21 cellular contexts compared by ENCODE assay signal in genomic region chr20:62135573-62136266, GRCh38. TPM values are rescaled to one million over a fixed set of nuclear protein-coding genes. Genes with fewer than 3 reads are reported as not detected.
DNase-seq lines count a peak whose midpoint lies in the region; ATAC-seq and TF ChIP-seq lines count a peak whose summit lies in the region.
"Had no signal": no experiment of that assay in that cellular context is flagged by ENCODE, and none has a peak within 500 bp of the region (broad histone marks: within the 10 kb centered on the region; RNA-seq: fewer than 3 reads in every experiment).

No MANE protein-coding gene starts in this region.

- DNase-seq in SK-N-SH: no peak
- DNase-seq in RWPE1 (ENCODE audit: low spot score): no peak
- DNase-seq in cerebellar cortex (ENCODE audit: low spot score): no peak
- DNase-seq in HFFc6: no peak
- DNase-seq: activated CD4-positive, alpha-beta T cell treated with anti-CD3 and anti-CD28 coated beads for 36 hours; activated CD8-positive, alpha-beta memory T cell treated with anti-CD3 and anti-CD28 coated beads, Interleukin-2, amount 50 U/mL, for 48 hours; activated naive CD4-positive, alpha-beta T cell treated with anti-CD3 and anti-CD28 coated beads for 36 hours; cortex of kidney; foreskin melanocyte; left cardiac atrium; NCI-H1436; NCI-H2171 treated with DMSO at 0.1 percent for 48 hours; NCI-H748 treated with DMSO at 0.1 percent for 48 hours; stimulated activated CD4-positive, alpha-beta T cell treated with anti-CD3 and anti-CD28 coated beads, Interleukin-4, amount 100 ng/mL, for 1 hour; substantia nigra; T1000 had no signal

- H3K9me3 ChIP-seq in SK-N-SH: no peaks in the 10 kb centered on the region
- H3K9me3 ChIP-seq in liver (ENCODE audit: control insufficient read depth in 4 of 4, low read length in 3 of 4): no peaks in the 10 kb centered on the region

- H3K4me1 ChIP-seq in SK-N-SH (ENCODE audit: control insufficient read depth in 1 of 2, insufficient read depth in 2 of 2, low read depth in 1 of 2, low read length in 1 of 2) (peaks cover 3% of the 10 kb centered on the region in 2 experiments; a peak in 2 of 4 replicates), liver (ENCODE audit: control insufficient read depth in 4 of 4, insufficient read depth in 4 of 4, low read length in 3 of 4) (peaks cover 4 to 29% (median 16%) of the 10 kb centered on the region in 4 donors)

- no peaks in the 10 kb centered on the region for H3K9me3 Mint-ChIP-seq in stimulated activated memory B cell treated with anti-CD40 and anti-IgM and Interleukin-4, amounts not matched to agents 10 μg/mL and 1 μg/mL and 100 μg/mL, for 72 hours
- no peaks in the 10 kb centered on the region for H3K9me3 Mint-ChIP-seq in HFFc6
- H3K9me3 Mint-ChIP-seq: activated naive CD4-positive, alpha-beta T cell treated with anti-CD3 and anti-CD28 coated beads for 36 hours had no signal

- no peaks in the 10 kb centered on the region for H3K9me2 ChIP-seq in SK-N-SH

- 95% methylated on average over 8 of the region's 8 CpGs for WGBS in SK-N-SH (ENCODE audit: low lambda C conversion rate)
- WGBS in liver: 96% methylated on average over 8 of the region's 8 CpGs

- peaks cover 35% of the 10 kb centered on the region for H3K79me2 ChIP-seq in SK-N-SH (ENCODE audit: insufficient read depth)

- H3K4me1 Mint-ChIP-seq in stimulated activated memory B cell treated with anti-CD40 and anti-IgM and Interleukin-4, amounts not matched to agents 10 μg/mL and 1 μg/mL and 100 μg/mL, for 72 hours: peaks cover 52% of the 10 kb centered on the region
- peaks cover 12% of the 10 kb centered on the region for H3K4me1 Mint-ChIP-seq in HFFc6 (ENCODE audit: low read depth)

- peaks cover 80% of the 10 kb centered on the region for H3K36me3 Mint-ChIP-seq in stimulated activated memory B cell treated with anti-CD40 and anti-IgM and Interleukin-4, amounts not matched to agents 10 μg/mL and 1 μg/mL and 100 μg/mL, for 72 hours
- peaks cover 57% of the 10 kb centered on the region for H3K36me3 Mint-ChIP-seq in HFFc6 (ENCODE audit: low read depth)

- no peak for TF ChIP-seq RAD21 in SK-N-SH (IDR thresholded peaks at IDR 0.05; ENCODE audit: low read length)
- no peak for TF ChIP-seq RAD21 in liver (IDR thresholded peaks at IDR 0.05)

- H4K20me1 ChIP-seq in SK-N-SH (ENCODE audit: insufficient read depth): peaks cover 66% of the 10 kb centered on the region

- H3K9ac ChIP-seq in SK-N-SH (no peak overlapping the region), liver (ENCODE audit: low read depth in 1 of 2, low read length in 2 of 2) (no peak overlapping the region)

- peak overlapping the region; percentile 3 for H3K27ac Mint-ChIP-seq in stimulated activated memory B cell treated with anti-CD40 and anti-IgM and Interleukin-4, amounts not matched to agents 10 μg/mL and 1 μg/mL and 100 μg/mL, for 72 hours
- H3K27ac Mint-ChIP-seq in HFFc6: no peak overlapping the region
- H3K27ac Mint-ChIP-seq: activated CD4-positive, alpha-beta T cell treated with anti-CD3 and anti-CD28 coated beads for 36 hours had no signal

- TF ChIP-seq CTCF in SK-N-SH (IDR thresholded peaks at IDR 0.05) (no peak), RWPE1 (conservative IDR thresholded peaks at IDR 0.05; ENCODE audit: low read depth) (no peak), liver (IDR thresholded peaks at IDR 0.05; ENCODE audit: low read depth, low read length, missing input control) (no peak), HFFc6 (IDR thresholded peaks at IDR 0.05) (no peak)

- H3K4me3 ChIP-seq in SK-N-SH (ENCODE audit: low read depth in 2 of 2, low read length in 1 of 2) (no peak overlapping the region), liver (ENCODE audit: low read depth in 1 of 3, low read length in 3 of 3) (no peak overlapping the region)
- H3K4me3 ChIP-seq: skin epidermis had no signal

- peaks cover 57 to 91% of the 10 kb centered on the region in 2 experiments for H3K36me3 ChIP-seq in SK-N-SH (replicated peaks in 1 of 2; ENCODE audit: control insufficient read depth in 1 of 2, insufficient read depth in 2 of 2, low read length in 1 of 2)
- H3K36me3 ChIP-seq in liver (ENCODE audit: control insufficient read depth in 4 of 4, insufficient read depth in 3 of 4, low read depth in 1 of 4, low read length in 3 of 4): peaks cover 21 to 77% (median 61%) of the 10 kb centered on the region in 4 donors

- no peak overlapping the region for H3K4me2 ChIP-seq in SK-N-SH

- peaks cover 37% of the 10 kb centered on the region for H3F3A ChIP-seq in SK-N-SH (replicated peaks; ENCODE audit: insufficient read depth)

- POLR2A ChIA-PET in SK-N-SH (lab: Yijun Ruan, JAX) (interaction anchor here (1.5 kb wide), 1 partner anchor 125 kb away, joined by 6 read pairs; no protein-coding TSS in a partner anchor), RWPE1 (lab: Yijun Ruan, JAX; ENCODE audit: low non-redundant PET) (interaction anchor here (0.5 to 1.3 kb wide), 5 partner anchors 9 to 511 kb away, joined by 3 to 4 read pairs (median 3); partner anchors contain the start of gene LSM14B)

- H2AFZ ChIP-seq in SK-N-SH (ENCODE audit: low read depth): no peak overlapping the region

- no peak for TF ChIP-seq EP300 in SK-N-SH (IDR thresholded peaks at IDR 0.05; ENCODE audit: borderline replicate concordance in 1 of 2, low read depth in 1 of 2, low read length in 1 of 2)

- no peaks in the 10 kb centered on the region for H3K27me3 Mint-ChIP-seq in stimulated activated memory B cell treated with anti-CD40 and anti-IgM and Interleukin-4, amounts not matched to agents 10 μg/mL and 1 μg/mL and 100 μg/mL, for 72 hours
- H3K27me3 Mint-ChIP-seq in HFFc6 (ENCODE audit: insufficient read depth): peaks cover 7% of the 10 kb centered on the region; the same call in 1 of the 2 replicates
- H3K27me3 Mint-ChIP-seq: activated CD4-positive, alpha-beta T cell treated with anti-CD3 and anti-CD28 coated beads for 36 hours had no signal

- H3K27me3 ChIP-seq in SK-N-SH (ENCODE audit: insufficient read depth) (no peaks in the 10 kb centered on the region), liver (ENCODE audit: control insufficient read depth in 4 of 4, insufficient read depth in 4 of 4, low read length in 3 of 4) (no peaks in the 10 kb centered on the region)

- no peak overlapping the region for H3K4me3 Mint-ChIP-seq in stimulated activated memory B cell treated with anti-CD40 and anti-IgM and Interleukin-4, amounts not matched to agents 10 μg/mL and 1 μg/mL and 100 μg/mL, for 72 hours
- H3K4me3 Mint-ChIP-seq in HFFc6: no peak overlapping the region
- H3K4me3 Mint-ChIP-seq: activated CD4-positive, alpha-beta T cell treated with anti-CD3 and anti-CD28 coated beads for 36 hours; activated naive CD4-positive, alpha-beta T cell treated with anti-CD3 and anti-CD28 coated beads for 36 hours had no signal

- CTCF ChIA-PET in SK-N-SH (lab: Yijun Ruan, JAX) (interaction anchor here (0.6 to 11.1 kb wide), 20 partner anchors 8 to 265 kb away, joined by 3 to 130 read pairs (median 4); no protein-coding TSS in a partner anchor), RWPE1 (lab: Yijun Ruan, JAX) (interaction anchor here (0.6 to 3.1 kb wide), 8 partner anchors 8 to 137 kb away, joined by 3 to 20 read pairs (median 5); no protein-coding TSS in a partner anchor)

- H3K27ac ChIP-seq in SK-N-SH (ENCODE audit: low read depth in 2 of 2, low read length in 1 of 2) (0 out of 4 replicates have a peak overlapping the region, but pooled peaks of 1 of the 2 experiments have one; percentile 3), RWPE1 (peak overlapping the region; percentile 45), liver (ENCODE audit: low read depth in 1 of 2, low read length in 2 of 2) (peak overlapping the region; percentile 37 to 63)

- ATAC-seq in SK-N-SH treated with all-trans-retinoic acid at 6 μM for 48 hours (no peak), GM21367 (IDR thresholded peaks at IDR 0.05; ENCODE audit: unreplicated experiment) (no peak)
- ATAC-seq in stimulated activated memory B cell treated with anti-CD40 and anti-IgM and Interleukin-4, amounts not matched to agents 10 μg/mL and 1 μg/mL and 100 μg/mL, for 72 hours: no peak
- ATAC-seq: activated CD4-positive, alpha-beta T cell treated with anti-CD3 and anti-CD28 coated beads for 36 hours had no signal

TF ChIP-seq in SK-N-SH, 30 proteins besides CTCF, POLR2A, EP300 and RAD21:
- TF ChIP-seq TCF12 (IDR thresholded peaks at IDR 0.05) (no peak), JUND (IDR thresholded peaks at IDR 0.05) (0 out of 2 replicates have a peak, but pooled peaks have one; percentile 0)

TF ChIP-seq in liver, 16 proteins besides CTCF, POLR2A, EP300 and RAD21 (continues in another document):
- TF ChIP-seq FOXA1 (IDR thresholded peaks at IDR 0.05): no peak
- no peak for TF ChIP-seq JUND (IDR thresholded peaks at IDR 0.05)
- no peak for TF ChIP-seq SP1 (IDR thresholded peaks at IDR 0.05)
- no peak for TF ChIP-seq ATF3 (IDR thresholded peaks at IDR 0.05)
- no peak for TF ChIP-seq FOXA2 (IDR thresholded peaks at IDR 0.05)

RNA-seq across cellular contexts. Expression of gene PSMA7, which starts 7.5 kb away (rescaled TPM):
- 687 and 801 TPM in 2 replicates for polyA plus RNA-seq in SK-N-SH (2012; rRNA removed)
- polyA plus RNA-seq in SK-N-SH (2012; cell fraction: cytosol; rRNA removed): 613 and 674 TPM in 2 replicates
- polyA plus RNA-seq in SK-N-SH (2012; cell fraction: nucleus; rRNA removed): 549 and 666 TPM in 2 replicates
- total RNA-seq in liver: 100 to 1,000 TPM; 109 to 181 TPM
- 100 to 1,000 TPM; 212 to 342 TPM for polyA plus RNA-seq in liver
- 100 to 1,000 TPM; 296 to 357 (median 334) TPM for total RNA-seq in HFFc6 (2021; fragmentation: NEBNext Ultra II Directional; extraction: Animal tissue kit (Norgen Biotek cat#: 25700))

RNA-seq across cellular contexts. Expression of gene SS18L1, which starts 7.8 kb away (rescaled TPM):
- polyA plus RNA-seq in SK-N-SH (2012; rRNA removed) (10.7 and 13.1 TPM in 2 replicates), liver (10 to 100 TPM in 1 of 2 donors, 1 to 10 TPM in 1; 6.1 to 16.1 TPM)
- polyA plus RNA-seq in SK-N-SH (2012; cell fraction: cytosol; rRNA removed): 6.1 and 7.6 TPM in 2 replicates
- 38.4 and 51.9 TPM in 2 replicates for polyA plus RNA-seq in SK-N-SH (2012; cell fraction: nucleus; rRNA removed)
- total RNA-seq in liver: 10 to 100 TPM; 17.3 to 24.3 TPM
- total RNA-seq in HFFc6 (2021; fragmentation: NEBNext Ultra II Directional; extraction: Animal tissue kit (Norgen Biotek cat#: 25700)): 1 to 10 TPM; 5.5 to 7.9 (median 5.9) TPM

RNA-seq across cellular contexts. Expression of gene LSM14B, which starts 13.4 kb away (rescaled TPM):
- polyA plus RNA-seq in SK-N-SH (2012; rRNA removed): 52.2 and 64.6 TPM in 2 replicates
- 36.9 and 51.7 TPM in 2 replicates for polyA plus RNA-seq in SK-N-SH (2012; cell fraction: cytosol; rRNA removed)
- 45.2 and 49.2 TPM in 2 replicates for polyA plus RNA-seq in SK-N-SH (2012; cell fraction: nucleus; rRNA removed)
- 10 to 100 TPM; 15.5 to 15.9 TPM for total RNA-seq in liver
- polyA plus RNA-seq in liver: 10 to 100 TPM in 1 of 2 donors, under 1 TPM in 1; 0.99 to 11.2 TPM
- total RNA-seq in HFFc6 (2021; fragmentation: NEBNext Ultra II Directional; extraction: Animal tissue kit (Norgen Biotek cat#: 25700)): 10 to 100 TPM; 40.4 to 42.7 (median 40.9) TPM

RNA-seq across cellular contexts. Expression of gene MTG2, which starts 47.1 kb away (rescaled TPM):
- 36.6 and 42.9 TPM in 2 replicates for polyA plus RNA-seq in SK-N-SH (2012; rRNA removed)
- 25.8 and 27.8 TPM in 2 replicates for polyA plus RNA-seq in SK-N-SH (2012; cell fraction: cytosol; rRNA removed)
- polyA plus RNA-seq in SK-N-SH (2012; cell fraction: nucleus; rRNA removed): 66.8 and 75.1 TPM in 2 replicates
- 10 to 100 TPM; 13.0 to 26.8 TPM for total RNA-seq in liver
- polyA plus RNA-seq in liver: 10 to 100 TPM; 22.0 to 28.0 TPM
- total RNA-seq in HFFc6 (2021; fragmentation: NEBNext Ultra II Directional; extraction: Animal tissue kit (Norgen Biotek cat#: 25700)): 10 to 100 TPM; 27.9 to 33.8 (median 30.2) TPM
